Comparison of ENCODE assay signal across 27 cellular contexts in genomic region chr12:39176376-39176775, GRCh38.
"Had no signal": no experiment of that assay in that cellular context is flagged by ENCODE, and none has a peak within 500 bp of the region (broad histone marks: within the 10 kb centered on the region; RNA-seq: fewer than 3 reads in every experiment).

No MANE protein-coding gene starts in this region.

- H3K4me1 Mint-ChIP-seq: stimulated activated naive B cell treated with anti-CD40 and anti-IgM and Interleukin-4, amounts not matched to agents 10 μg/mL and 1 μg/mL and 100 μg/mL, for 72 hours had no signal

- H3K4me3 ChIP-seq: left lung, lower lobe of right lung, mucosa of descending colon, pancreas, prostate gland, skin epidermis, stomach, thoracic aorta, tibial artery, upper lobe of right lung had no signal

- H3K27ac Mint-ChIP-seq: naive thymus-derived CD4-positive, alpha-beta T cell; natural killer cell treated with Interleukin-12 subunit alpha and Interleukin-12 subunit beta and Interleukin-15 and Interleukin-18, amount 100 ng/mL, for 72 hours; stimulated activated naive B cell treated with anti-CD40 and anti-IgM and Interleukin-4, amounts not matched to agents 10 μg/mL and 1 μg/mL and 100 μg/mL, for 72 hours had no signal

- H3K27me3 Mint-ChIP-seq: naive thymus-derived CD4-positive, alpha-beta T cell; natural killer cell treated with Interleukin-12 subunit alpha and Interleukin-12 subunit beta and Interleukin-15 and Interleukin-18, amount 100 ng/mL, for 72 hours; stimulated activated naive B cell treated with anti-CD40 and anti-IgM and Interleukin-4, amounts not matched to agents 10 μg/mL and 1 μg/mL and 100 μg/mL, for 72 hours had no signal

- H3K4me3 Mint-ChIP-seq: naive thymus-derived CD4-positive, alpha-beta T cell; natural killer cell treated with Interleukin-12 subunit alpha and Interleukin-12 subunit beta and Interleukin-15 and Interleukin-18, amount 100 ng/mL, for 72 hours; stimulated activated naive B cell treated with anti-CD40 and anti-IgM and Interleukin-4, amounts not matched to agents 10 μg/mL and 1 μg/mL and 100 μg/mL, for 72 hours had no signal

- H3K36me3 Mint-ChIP-seq: naive thymus-derived CD4-positive, alpha-beta T cell; natural killer cell treated with Interleukin-12 subunit alpha and Interleukin-12 subunit beta and Interleukin-15 and Interleukin-18, amount 100 ng/mL, for 72 hours; stimulated activated naive B cell treated with anti-CD40 and anti-IgM and Interleukin-4, amounts not matched to agents 10 μg/mL and 1 μg/mL and 100 μg/mL, for 72 hours had no signal

- DNase-seq: hippocampal formation; kidney glomerular epithelial cell; left cardiac atrium; left lung; lower lobe of right lung; mammary epithelial cell; mesendoderm; midbrain; mucosa of descending colon; naive thymus-derived CD4-positive, alpha-beta T cell; pancreas; posterior cingulate gyrus; retina; right cardiac atrium; stimulated activated CD4-positive, alpha-beta T cell treated with anti-CD3 and anti-CD28 coated beads, Interleukin-12 subunit alpha, Interleukin-12 subunit beta, amount 100 ng/mL, for 4 hours; stimulated activated CD4-positive, alpha-beta T cell treated with anti-CD3 and anti-CD28 coated beads, Interleukin-15, amount 100 ng/mL, for 24 hours; stimulated activated CD4-positive, alpha-beta T cell treated with anti-CD3 and anti-CD28 coated beads, Interleukin-2, amount 100 ng/mL, for 24 hours; stimulated activated CD4-positive, alpha-beta T cell treated with anti-CD3 and anti-CD28 coated beads, Interleukin-4, amount 100 ng/mL, for 1 hour; stimulated activated naive B cell treated with anti-CD40 and anti-IgM and Interleukin-4, amounts not matched to agents 10 μg/mL and 1 μg/mL and 100 μg/mL, for 72 hours; stimulated activated naive CD8-positive, alpha-beta T cell treated with anti-CD3 and anti-CD28 coated beads, Interleukin-15, Interleukin-2, amounts not matched to agents 100 U/mL and 50 U/mL, for 24 hours; stomach; tibial artery; upper lobe of right lung had no signal
